ENCODE assay signal across 8 cellular contexts in the genomic region with DNA sequence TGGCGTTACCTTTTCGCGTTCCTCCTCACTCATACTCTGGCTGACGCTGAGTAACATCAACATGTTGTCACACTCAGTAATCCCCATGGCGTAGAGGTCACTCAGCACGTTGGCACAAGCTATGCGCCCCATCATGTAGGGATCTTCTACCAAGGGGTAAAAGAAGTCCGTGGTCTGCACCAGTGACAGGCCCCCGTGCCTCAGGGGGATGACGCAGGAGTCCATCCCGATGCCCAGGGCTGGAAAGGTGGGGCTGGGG. TPM values are rescaled to one million over a fixed set of nuclear protein-coding genes. Genes with fewer than 3 reads are reported as not detected.
DNase-seq lines count a peak whose midpoint lies in the region; FAIRE-seq and TF ChIP-seq lines count a peak whose summit lies in the region.

No MANE protein-coding gene starts in this region.

- H4K8ac ChIP-seq in mesendoderm (ENCODE audit: low read depth, low read length), result no peak overlapping the region

- no TSS peak for BruUV-seq in A673 (replicated peaks; lab: Mats Ljungman, UMichigan)

- H3K27ac ChIP-seq in A673 (ENCODE audit: low read depth, low read length, poor library complexity, severe bottlenecking), result peak overlapping the region; percentile 96
- peak overlapping the region; percentile 89 for H3K27ac ChIP-seq in astrocyte (ENCODE audit: low read depth, low read length)
- no peak overlapping the region for H3K27ac ChIP-seq in mesendoderm (ENCODE audit: low read depth, low read length)

- H3K23ac ChIP-seq in mesendoderm (ENCODE audit: low read length), result no peak overlapping the region

- peak overlapping the region; percentile 91 for H3K9ac ChIP-seq in astrocyte (ENCODE audit: low read length)
- peak overlapping the region; percentile 79 for H3K9ac ChIP-seq in mesendoderm (ENCODE audit: low read length)

- H3K9me3 Mint-ChIP-seq in astrocyte (ENCODE audit: unreplicated experiment), result peaks cover 7% of the 10 kb centered on the region

- peaks cover 7% of the 10 kb centered on the region for H3K36me3 ChIP-seq in A673 (ENCODE audit: insufficient read depth, low read length, poor library complexity, severe bottlenecking)
- H3K36me3 ChIP-seq in astrocyte (ENCODE audit: insufficient read depth, low read length), result no peaks in the 10 kb centered on the region
- no peaks in the 10 kb centered on the region for H3K36me3 ChIP-seq in mesendoderm (ENCODE audit: control insufficient read depth, insufficient read depth, low read length)

- H3K4me2 ChIP-seq in astrocyte (ENCODE audit: low read length), result peak overlapping the region; percentile 94
- H3K4me2 ChIP-seq in mesendoderm (ENCODE audit: low read length), result peak overlapping the region; percentile 14

- H3K79me2 ChIP-seq in astrocyte (ENCODE audit: insufficient read depth, low read length), result peaks cover 15% of the 10 kb centered on the region
- H3K79me2 ChIP-seq in mesendoderm (ENCODE audit: control insufficient read depth, insufficient read depth, low read length), result peaks cover 2% of the 10 kb centered on the region

- H4K5ac ChIP-seq in mesendoderm (ENCODE audit: low read length), result no peak overlapping the region

- TF ChIP-seq CTCF in A673 (conservative IDR thresholded peaks at IDR 0.05; ENCODE audit: low read depth, low read length) (no peak), HFF-Myc (IDR thresholded peaks at IDR 0.05; ENCODE audit: low read depth, low read length, missing control alignments) (no peak), astrocyte (IDR thresholded peaks at IDR 0.05; ENCODE audit: insufficient read depth, low read depth, low read length) (no peak)

- peaks cover 14% of the 10 kb centered on the region for H3K4me1 Mint-ChIP-seq in astrocyte (ENCODE audit: low read depth, unreplicated experiment)

- H4K20me1 ChIP-seq in astrocyte (ENCODE audit: insufficient read depth, low read length), result no peaks in the 10 kb centered on the region

- no CpG with 5 or more reads among the region's 11 CpGs for WGBS in mesendoderm (ENCODE audit: extremely low coverage, insufficient coverage, low lambda C conversion rate)

- H3K36me3 Mint-ChIP-seq in astrocyte (ENCODE audit: low read depth, unreplicated experiment), result peaks cover 16% of the 10 kb centered on the region

- no peak overlapping the region for H2BK5ac ChIP-seq in mesendoderm (ENCODE audit: low read length)

- H3K27me3 ChIP-seq in A673 (replicated peaks; ENCODE audit: insufficient read depth, low read depth, low read length, poor library complexity) (no peaks in the 10 kb centered on the region), astrocyte (ENCODE audit: insufficient read depth, low read length) (no peaks in the 10 kb centered on the region), mesendoderm (ENCODE audit: insufficient read depth, low read length, poor library complexity) (no peaks in the 10 kb centered on the region)

- H2BK120ac ChIP-seq in mesendoderm (ENCODE audit: low read depth, low read length), result no peak overlapping the region

- peak overlapping the region; percentile 23 for H3K4ac ChIP-seq in mesendoderm (ENCODE audit: low read depth, low read length)

- H3K4me3 ChIP-seq in A673 (ENCODE audit: low read depth, low read length, poor library complexity, severe bottlenecking) (peak overlapping the region; percentile 95), HFF-Myc (replicated peaks; ENCODE audit: low read depth, low read length) (peak overlapping the region; percentile 85), astrocyte (ENCODE audit: insufficient read depth, low read depth, low read length) (peak overlapping the region; percentile 66), mesendoderm (ENCODE audit: low read length) (peak overlapping the region; percentile 81)

- no peak overlapping the region for H2BK15ac ChIP-seq in mesendoderm (replicated peaks; ENCODE audit: low read depth)

- peak overlapping the region; percentile 66 for H3K56ac ChIP-seq in mesendoderm (ENCODE audit: low read length)

- H2AFZ ChIP-seq in astrocyte (ENCODE audit: low read depth, low read length), result peak overlapping the region; percentile 80

- intact Hi-C loops in A673 (cut with micrococcal nuclease; ENCODE audit: unreplicated experiment), result loop anchor here (10.0 kb wide), 1 partner anchor 50 kb away; no protein-coding TSS in a partner anchor

- CTCF ChIA-PET in A673 (lab: Charles Lee), result interaction anchor here (1.8 kb wide), 1 partner anchor 15 kb away, joined by 8 read pairs; the partner anchor contains the start of gene DCTPP1

- H3K4me3 Mint-ChIP-seq in astrocyte (ENCODE audit: unreplicated experiment), result peak overlapping the region; percentile 90

- DNase-seq in A673 (ENCODE audit: low spot score) (no peak), HFF-Myc (ENCODE audit: extremely low read depth, low read depth) (no peak), astrocyte (ENCODE audit: low read depth) (no peak), mesendoderm (no peak), NCI-H2196 (lab: John Stamatoyannopoulos, UW; ENCODE audit: unreplicated experiment) (no peak), HTR-8/SVneo (ENCODE audit: insufficient read length, low spot score) (no peak), GOT3 (lab: John Stamatoyannopoulos, UW) (no peak), HT-29 (ENCODE audit: low spot score) (no peak)

- peak overlapping the region; percentile 63 for H3K27ac Mint-ChIP-seq in astrocyte (ENCODE audit: unreplicated experiment)

- POLR2A ChIA-PET in A673 (lab: Charles Lee; ENCODE audit: low non-redundant PET), result interaction anchor here (0.7 kb wide), 1 partner anchor 150 kb away, joined by 4 read pairs; no protein-coding TSS in a partner anchor

- H3K4me1 ChIP-seq in A673 (ENCODE audit: insufficient read depth, low read length, poor library complexity, severe bottlenecking), result peaks cover 14% of the 10 kb centered on the region
- H3K4me1 ChIP-seq in astrocyte (ENCODE audit: insufficient read depth, low read length), result peaks cover 12% of the 10 kb centered on the region
- no peaks in the 10 kb centered on the region for H3K4me1 ChIP-seq in mesendoderm (ENCODE audit: control insufficient read depth, low read depth, low read length)

- peaks cover 4% of the 10 kb centered on the region for H3K79me1 ChIP-seq in mesendoderm (ENCODE audit: low read length)

- no peaks in the 10 kb centered on the region for H3K27me3 Mint-ChIP-seq in astrocyte (ENCODE audit: low read depth, unreplicated experiment)

- H3K9me3 ChIP-seq in A673 (ENCODE audit: low read depth, low read length, poor library complexity, severe bottlenecking) (no peaks in the 10 kb centered on the region), astrocyte (ENCODE audit: insufficient read depth, low read depth, low read length) (no peaks in the 10 kb centered on the region)

- FAIRE-seq in astrocyte (lab: Jason Lieb, UNC) (no peak), HTR-8/SVneo (lab: Jason Lieb, UNC) (no peak)

- no peak overlapping the region for H2AK5ac ChIP-seq in mesendoderm (ENCODE audit: low read length)

- peak overlapping the region; percentile 65 for H3K18ac ChIP-seq in mesendoderm (ENCODE audit: low read length)

RNA-seq across cellular contexts. Expression of gene SEPHS2, which starts 0.6 kb away (rescaled TPM):
- total RNA-seq in A673 (2021) (54.2 and 55.2 TPM in 2 replicates), astrocyte (37.0 and 38.2 TPM in 2 replicates)
- 36.6 TPM for polyA plus RNA-seq in mesendoderm (2013, experiment 1 of 2)
- 36.2 TPM for polyA plus RNA-seq in mesendoderm (2013, experiment 2 of 2)
- total RNA-seq in HT-29 (2014; rRNA removed; shearing (Covaris generic)), result 11.0 and 12.4 TPM in 2 replicates

RNA-seq across cellular contexts. Expression of gene DCTPP1, which starts 15.2 kb away (rescaled TPM):
- total RNA-seq in A673 (2021) (92.5 and 111 TPM in 2 replicates), astrocyte (31.0 and 36.5 TPM in 2 replicates)
- 57.3 TPM for polyA plus RNA-seq in mesendoderm (2013, experiment 1 of 2)
- 57.8 TPM for polyA plus RNA-seq in mesendoderm (2013, experiment 2 of 2)
- 107 and 111 TPM in 2 replicates for total RNA-seq in HT-29 (2014; rRNA removed; shearing (Covaris generic))

RNA-seq across cellular contexts. Expression of gene ITGAL, which starts 27.5 kb away (rescaled TPM):
- total RNA-seq in A673 (2021) (not detected in 2 replicates), astrocyte (0.23 TPM in 1 of 2 replicates, not detected in the other)
- 0.01 TPM for polyA plus RNA-seq in mesendoderm (2013, experiment 1 of 2)
- polyA plus RNA-seq in mesendoderm (2013, experiment 2 of 2), result 0.01 TPM
- not detected in 2 replicates for total RNA-seq in HT-29 (2014; rRNA removed; shearing (Covaris generic))

RNA-seq across cellular contexts. Expression of gene ZNF771, which starts 37.7 kb away (rescaled TPM):
- total RNA-seq in A673 (2021), result 21.9 and 22.2 TPM in 2 replicates
- 13.9 and 15.5 TPM in 2 replicates for total RNA-seq in astrocyte
- polyA plus RNA-seq in mesendoderm (2013, experiment 1 of 2), result 4.8 TPM
- 5.1 TPM for polyA plus RNA-seq in mesendoderm (2013, experiment 2 of 2)
- 12.6 and 17.7 TPM in 2 replicates for total RNA-seq in HT-29 (2014; rRNA removed; shearing (Covaris generic))

RNA-seq across cellular contexts. Expression of gene ZNF48, which starts 49.9 kb away (rescaled TPM):
- 21.6 and 22.0 TPM in 2 replicates for total RNA-seq in A673 (2021)
- 16.0 and 19.5 TPM in 2 replicates for total RNA-seq in astrocyte
- polyA plus RNA-seq in mesendoderm (2013, experiment 1 of 2), result 21.1 TPM
- 22.0 TPM for polyA plus RNA-seq in mesendoderm (2013, experiment 2 of 2)
- 19.0 and 20.3 TPM in 2 replicates for total RNA-seq in HT-29 (2014; rRNA removed; shearing (Covaris generic))
